13 cellular contexts compared by ENCODE assay signal in the genomic region with DNA sequence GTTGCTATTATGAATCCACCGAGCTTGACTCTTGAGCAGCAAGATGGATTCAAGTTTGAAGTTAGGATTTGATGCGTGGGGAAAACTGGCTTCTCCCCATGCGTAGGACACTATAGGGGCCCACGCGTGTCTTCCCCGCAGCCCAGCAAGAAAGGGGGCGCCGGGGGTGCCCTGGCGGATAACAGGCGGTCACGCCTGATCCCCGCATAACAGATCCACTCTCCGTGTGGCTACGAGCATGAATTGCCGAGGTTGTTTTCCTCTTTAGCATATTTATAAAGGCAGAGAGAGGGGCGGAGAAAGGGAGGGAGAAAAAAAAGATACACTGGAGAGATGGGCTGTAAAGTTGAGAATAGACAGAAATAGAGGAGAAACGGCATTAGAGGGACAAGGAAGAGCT. TPM values are rescaled to one million over a fixed set of nuclear protein-coding genes. Genes with fewer than 3 reads are reported as not detected.
A peak's percentile ranks its signal among the peaks of the same experiment; 100 is the strongest.
DNase-seq lines count a peak whose midpoint lies in the region; ATAC-seq and TF ChIP-seq lines count a peak whose summit lies in the region.
"Had no signal": no experiment of that assay in that cellular context is flagged by ENCODE, and none has a peak within 500 bp of the region (broad histone marks: within the 10 kb centered on the region; RNA-seq: fewer than 3 reads in every experiment).

No MANE protein-coding gene starts in this region.

- peaks cover 2% of the 10 kb centered on the region for H3K36me3 Mint-ChIP-seq in activated naive CD8-positive, alpha-beta T cell treated with anti-CD3 and anti-CD28 coated beads, Interleukin-2, amount 10 ng/mL, durations not matched to agents 7 days and 5 days
- H3K36me3 Mint-ChIP-seq in activated naive CD8-positive, alpha-beta T cell treated with anti-CD3 and anti-CD28 coated beads for 36 hours = peaks cover 15% of the 10 kb centered on the region
- H3K36me3 Mint-ChIP-seq in glutamatergic neuron (ENCODE audit: unreplicated experiment) = no peaks in the 10 kb centered on the region

- no peak overlapping the region for H2AFZ ChIP-seq in smooth muscle cell (ENCODE audit: low read depth)

- POLR2A ChIA-PET in activated naive CD8-positive, alpha-beta T cell treated with anti-CD3 and anti-CD28 coated beads, Interleukin-2, amount 10 ng/mL, durations not matched to agents 7 days and 5 days (lab: Charles Lee) = no interaction called here

- H3K4me3 ChIP-seq in smooth muscle cell (peak overlapping the region; percentile 23), WERI-Rb-1 (ENCODE audit: low read depth, low read length) (no peak overlapping the region)

- H3F3A ChIP-seq in smooth muscle cell (ENCODE audit: low read depth) = no peaks in the 10 kb centered on the region

- H3K79me2 ChIP-seq in smooth muscle cell (ENCODE audit: low read depth) = no peaks in the 10 kb centered on the region

- H3K4me3 Mint-ChIP-seq in activated naive CD8-positive, alpha-beta T cell treated with anti-CD3 and anti-CD28 coated beads, Interleukin-2, amount 10 ng/mL, durations not matched to agents 7 days and 5 days = no peak overlapping the region
- no peak overlapping the region for H3K4me3 Mint-ChIP-seq in activated naive CD8-positive, alpha-beta T cell treated with anti-CD3 and anti-CD28 coated beads for 36 hours
- peak overlapping the region; percentile 81 for H3K4me3 Mint-ChIP-seq in glutamatergic neuron (ENCODE audit: unreplicated experiment)

- H3K9ac ChIP-seq in smooth muscle cell (ENCODE audit: low read depth) = no peak overlapping the region

- WGBS in smooth muscle cell (ENCODE audit: low lambda C conversion rate) = 13% methylated on average over 17 of the region's 17 CpGs

- no peaks in the 10 kb centered on the region for H3K9me3 ChIP-seq in smooth muscle cell (replicated peaks; ENCODE audit: low read depth)
- H3K9me3 ChIP-seq in WERI-Rb-1 (ENCODE audit: severe bottlenecking) = no peaks in the 10 kb centered on the region

- H3K4me1 Mint-ChIP-seq in activated naive CD8-positive, alpha-beta T cell treated with anti-CD3 and anti-CD28 coated beads, Interleukin-2, amount 10 ng/mL, durations not matched to agents 7 days and 5 days = peaks cover 2% of the 10 kb centered on the region
- H3K4me1 Mint-ChIP-seq in activated naive CD8-positive, alpha-beta T cell treated with anti-CD3 and anti-CD28 coated beads for 36 hours = peaks cover 11% of the 10 kb centered on the region
- peaks cover 12% of the 10 kb centered on the region for H3K4me1 Mint-ChIP-seq in glutamatergic neuron (ENCODE audit: low read depth, unreplicated experiment)

- H3K4me1 ChIP-seq in smooth muscle cell (ENCODE audit: low read depth) = peaks cover 22% of the 10 kb centered on the region

- H3K36me3 ChIP-seq in smooth muscle cell (ENCODE audit: low read depth) (no peaks in the 10 kb centered on the region), WERI-Rb-1 (no peaks in the 10 kb centered on the region)

- H3K27ac Mint-ChIP-seq in activated naive CD8-positive, alpha-beta T cell treated with anti-CD3 and anti-CD28 coated beads, Interleukin-2, amount 10 ng/mL, durations not matched to agents 7 days and 5 days = peak overlapping the region; percentile 36
- no peak overlapping the region for H3K27ac Mint-ChIP-seq in activated naive CD8-positive, alpha-beta T cell treated with anti-CD3 and anti-CD28 coated beads for 36 hours
- peak overlapping the region; percentile 38 for H3K27ac Mint-ChIP-seq in glutamatergic neuron (ENCODE audit: unreplicated experiment)

- no peaks in the 10 kb centered on the region for H4K20me1 ChIP-seq in smooth muscle cell (ENCODE audit: low read depth)

- peaks cover 70% of the 10 kb centered on the region for H3K27me3 Mint-ChIP-seq in activated naive CD8-positive, alpha-beta T cell treated with anti-CD3 and anti-CD28 coated beads, Interleukin-2, amount 10 ng/mL, durations not matched to agents 7 days and 5 days
- H3K27me3 Mint-ChIP-seq in activated naive CD8-positive, alpha-beta T cell treated with anti-CD3 and anti-CD28 coated beads for 36 hours = peaks cover 90% of the 10 kb centered on the region
- H3K27me3 Mint-ChIP-seq in glutamatergic neuron (ENCODE audit: unreplicated experiment) = peaks cover 47% of the 10 kb centered on the region

- no peak for ATAC-seq in activated naive CD8-positive, alpha-beta T cell treated with anti-CD3 and anti-CD28 coated beads, Interleukin-2, amount 10 ng/mL, durations not matched to agents 7 days and 5 days (ENCODE audit: low read depth)

- DNase-seq in activated naive CD8-positive, alpha-beta T cell treated with anti-CD3 and anti-CD28 coated beads, Interleukin-2, amount 10 ng/mL, durations not matched to agents 7 days and 5 days = no peak
- DNase-seq in activated naive CD8-positive, alpha-beta T cell treated with anti-CD3 and anti-CD28 coated beads for 36 hours = no peak
- DNase-seq in NCI-H69 (lab: John Stamatoyannopoulos, UW) (peak; percentile 88), glutamatergic neuron (no peak), smooth muscle cell (lab: John Stamatoyannopoulos, UW; ENCODE audit: unreplicated experiment) (no peak), WERI-Rb-1 (no peak), HK-2 (ENCODE audit: unreplicated experiment) (no peak), NCI-H82 (lab: John Stamatoyannopoulos, UW) (no peak)
- DNase-seq: activated gamma-delta T cell; NCI-H2081 treated with DMSO at 0.1 percent for 48 hours; stimulated activated CD4-positive, alpha-beta T cell treated with anti-CD3 and anti-CD28 coated beads, Interleukin-4, amount 100 ng/mL, for 24 hours had no signal

- H3K9me3 Mint-ChIP-seq in activated naive CD8-positive, alpha-beta T cell treated with anti-CD3 and anti-CD28 coated beads, Interleukin-2, amount 10 ng/mL, durations not matched to agents 7 days and 5 days = peaks cover 2% of the 10 kb centered on the region
- peaks cover 15% of the 10 kb centered on the region for H3K9me3 Mint-ChIP-seq in activated naive CD8-positive, alpha-beta T cell treated with anti-CD3 and anti-CD28 coated beads for 36 hours
- peaks cover 12% of the 10 kb centered on the region for H3K9me3 Mint-ChIP-seq in glutamatergic neuron (ENCODE audit: unreplicated experiment)

- H3K4me2 ChIP-seq in smooth muscle cell = peak overlapping the region; percentile 82

- H3K27ac ChIP-seq in smooth muscle cell (ENCODE audit: low read depth) (no peak overlapping the region), WERI-Rb-1 (no peak overlapping the region)

- H3K27me3 ChIP-seq in smooth muscle cell (ENCODE audit: low read depth) = peaks cover 89% of the 10 kb centered on the region
- peaks cover 28% of the 10 kb centered on the region for H3K27me3 ChIP-seq in WERI-Rb-1 (ENCODE audit: insufficient read depth, low read depth, severe bottlenecking)

- TF ChIP-seq CTCF in glutamatergic neuron (IDR thresholded peaks at IDR 0.05; ENCODE audit: partially characterized antibody, unreplicated experiment) (no peak), smooth muscle cell (IDR thresholded peaks at IDR 0.05; ENCODE audit: borderline replicate concordance, insufficient read depth, poor library complexity, severe bottlenecking) (no peak), WERI-Rb-1 (IDR thresholded peaks at IDR 0.05; ENCODE audit: low read depth, low read length) (no peak)

RNA-seq across cellular contexts. Expression of a gene that starts 32.1 kb away (rescaled TPM):
- not detected for total RNA-seq in activated naive CD8-positive, alpha-beta T cell treated with anti-CD3 and anti-CD28 coated beads, Interleukin-2, amount 10 ng/mL, durations not matched to agents 7 days and 5 days
- total RNA-seq in activated naive CD8-positive, alpha-beta T cell treated with anti-CD3 and anti-CD28 coated beads for 36 hours = under 1 TPM in 1 of 2 experiments, not detected in 1; 0.10 TPM
- total RNA-seq in glutamatergic neuron (ENCODE audit: unreplicated experiment) = 0.32 TPM
- 6.2 and 13.6 TPM in 2 replicates for total RNA-seq in smooth muscle cell
- 10.1 and 33.9 TPM in 2 replicates for polyA plus RNA-seq in smooth muscle cell
- total RNA-seq: activated CD8-positive, alpha-beta memory T cell treated with anti-CD3 and anti-CD28 coated beads for 36 hours; dermis microvascular lymphatic vessel endothelial cell had no signal
